In the genomic region with DNA sequence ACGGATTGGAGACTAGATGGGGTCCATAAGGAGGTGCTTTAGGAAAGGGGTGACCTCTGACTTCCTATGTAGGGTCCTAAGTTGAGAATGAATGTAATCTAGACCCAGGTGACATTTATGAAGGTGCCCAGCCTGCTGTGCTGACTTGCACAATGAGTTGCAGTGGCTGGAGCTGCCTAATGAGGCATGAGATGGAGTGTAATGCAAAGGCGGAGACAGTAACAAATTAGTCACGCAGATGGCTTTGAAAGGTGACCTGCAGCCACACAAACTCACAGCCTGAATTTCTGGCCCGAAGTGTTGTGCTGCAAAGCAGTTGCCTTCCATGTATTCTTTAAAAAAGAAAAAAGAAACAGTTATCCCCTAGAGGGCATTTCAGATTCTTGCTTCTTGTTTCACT, we compare ENCODE assay signal across 19 cellular contexts.
A peak's percentile ranks its signal among the peaks of the same experiment; 100 is the strongest.
DNase-seq lines count a peak whose midpoint lies in the region; ATAC-seq and TF ChIP-seq lines count a peak whose summit lies in the region.
"Had no signal": no experiment of that assay in that cellular context is flagged by ENCODE, and none has a peak within 500 bp of the region (broad histone marks: within the 10 kb centered on the region; RNA-seq: fewer than 3 reads in every experiment).

No MANE protein-coding gene starts in this region.

- TF ChIP-seq CTCF in dorsolateral prefrontal cortex (IDR thresholded peaks at IDR 0.05 in 54 of 56, conservative IDR thresholded peaks at IDR 0.05 in 2 of 56; ENCODE audit: low read depth in 1 of 56, partially characterized antibody in 56 of 56) = peak in 21 of 56 donors; percentile 12 to 50 (median 26)

- no peak for TF ChIP-seq POLR2A in GM18505 (IDR thresholded peaks at IDR 0.05; ENCODE audit: borderline replicate concordance, extremely low read depth, insufficient read depth, insufficient read length)

- peaks cover 0 to 11% (median 5%) of the 10 kb centered on the region in 5 donors for H3K4me1 ChIP-seq in subcutaneous abdominal adipose tissue (ENCODE audit: control insufficient read depth in 5 of 5, insufficient read depth in 5 of 5, low read length in 5 of 5)
- H3K4me1 ChIP-seq: thyroid gland had no signal

- DNase-seq in NCI-H1694 treated with DMSO at 0.1 percent for 48 hours (lab: John Stamatoyannopoulos, UW) (peak; percentile 3), NCI-H1694 (lab: John Stamatoyannopoulos, UW) (no peak), NCI-H2107 (lab: John Stamatoyannopoulos, UW) (peak; percentile 5), dorsolateral prefrontal cortex (no peak), HT-29 (ENCODE audit: low spot score) (no peak)
- no peak for DNase-seq in activated T-cell treated with anti-CD3 and anti-CD28 coated beads, Interleukin-2, amount 50 U/mL, for 48 hours
- DNase-seq: ACHN; activated effector memory CD4-positive, alpha-beta T cell treated with Interleukin-2 at 50 U/mL for 16 hours; CD4-positive, alpha-beta memory T cell; GDM1; HFFc6; NCI-H1105 treated with DMSO at 0.1 percent for 48 hours; NCI-H82; stimulated activated CD4-positive, alpha-beta T cell treated with anti-CD3 and anti-CD28 coated beads, Interleukin-4, amount 100 ng/mL, for 4 hours; T-helper 17 cell; thyroid gland had no signal

- H3K9ac ChIP-seq in subcutaneous abdominal adipose tissue (ENCODE audit: low read length in 5 of 5) = peak overlapping the region in 1 of 5 donors; percentile 54

- H3K27me3 ChIP-seq in dorsolateral prefrontal cortex (no peaks in the 10 kb centered on the region), subcutaneous abdominal adipose tissue (ENCODE audit: control insufficient read depth in 5 of 5, insufficient read depth in 4 of 5, low read length in 5 of 5) (no peaks in the 10 kb centered on the region)
- H3K27me3 ChIP-seq: thyroid gland had no signal

- no peak for ATAC-seq in GM18505 (IDR thresholded peaks at IDR 0.05; ENCODE audit: unreplicated experiment)
- ATAC-seq: T-helper 17 cell had no signal

- intact Hi-C loops in dorsolateral prefrontal cortex (cut with DNase I) = no loop called here

- H3K9me3 ChIP-seq in subcutaneous abdominal adipose tissue (ENCODE audit: control insufficient read depth in 5 of 5, low read length in 5 of 5) = no peaks in the 10 kb centered on the region
- H3K9me3 ChIP-seq: thyroid gland had no signal

- H3K4me3 ChIP-seq in dorsolateral prefrontal cortex (peak overlapping the region in 55 of 59 donors; percentile 12 to 63 (median 46)), subcutaneous abdominal adipose tissue (ENCODE audit: low read depth in 1 of 5, low read length in 5 of 5) (peak overlapping the region in 4 of 5 donors; percentile 39 to 70 (median 56))
- H3K4me3 ChIP-seq: coronary artery, thyroid gland had no signal

- no peaks in the 10 kb centered on the region for H3K36me3 ChIP-seq in subcutaneous abdominal adipose tissue (ENCODE audit: control insufficient read depth in 5 of 5, insufficient read depth in 5 of 5, low read length in 5 of 5)
- H3K36me3 ChIP-seq: thyroid gland had no signal

- H3K27ac ChIP-seq in dorsolateral prefrontal cortex (peak overlapping the region in 1 of 59 donors; percentile 42), subcutaneous abdominal adipose tissue (ENCODE audit: low read depth, low read length) (no peak overlapping the region)
- H3K27ac ChIP-seq: coronary artery, thyroid gland had no signal

Comparison
In these comparisons a context has a peak if more than half of its experiments do, and no peak if none do; other contexts are left out.
1. DNase-seq: peak in NCI-H1694 treated with DMSO at 0.1 percent for 48 hours (single experiment) and NCI-H2107 (single experiment); none in NCI-H1694 (single experiment), dorsolateral prefrontal cortex (0 of 10), HT-29 (single experiment) and activated T-cell treated with anti-CD3 and anti-CD28 coated beads, Interleukin-2, amount 50 U/mL, for 48 hours (0 of 2).